ENCODE assay signal across 1 cellular context in genomic region chr6:157005940-157006339, GRCh38.
TF ChIP-seq lines count a peak whose summit lies in the region.

No MANE protein-coding gene starts in this region.

TF ChIP-seq in SK-N-SH, 30 proteins besides CTCF, POLR2A, EP300 and RAD21 (continued from another document):
- TF ChIP-seq PBX3 (IDR thresholded peaks at IDR 0.05) (no peak), RCOR1 (IDR thresholded peaks at IDR 0.05; ENCODE audit: low read length) (0 out of 2 replicates have a peak, but pooled peaks have one; percentile 6)
